In the genomic region with DNA sequence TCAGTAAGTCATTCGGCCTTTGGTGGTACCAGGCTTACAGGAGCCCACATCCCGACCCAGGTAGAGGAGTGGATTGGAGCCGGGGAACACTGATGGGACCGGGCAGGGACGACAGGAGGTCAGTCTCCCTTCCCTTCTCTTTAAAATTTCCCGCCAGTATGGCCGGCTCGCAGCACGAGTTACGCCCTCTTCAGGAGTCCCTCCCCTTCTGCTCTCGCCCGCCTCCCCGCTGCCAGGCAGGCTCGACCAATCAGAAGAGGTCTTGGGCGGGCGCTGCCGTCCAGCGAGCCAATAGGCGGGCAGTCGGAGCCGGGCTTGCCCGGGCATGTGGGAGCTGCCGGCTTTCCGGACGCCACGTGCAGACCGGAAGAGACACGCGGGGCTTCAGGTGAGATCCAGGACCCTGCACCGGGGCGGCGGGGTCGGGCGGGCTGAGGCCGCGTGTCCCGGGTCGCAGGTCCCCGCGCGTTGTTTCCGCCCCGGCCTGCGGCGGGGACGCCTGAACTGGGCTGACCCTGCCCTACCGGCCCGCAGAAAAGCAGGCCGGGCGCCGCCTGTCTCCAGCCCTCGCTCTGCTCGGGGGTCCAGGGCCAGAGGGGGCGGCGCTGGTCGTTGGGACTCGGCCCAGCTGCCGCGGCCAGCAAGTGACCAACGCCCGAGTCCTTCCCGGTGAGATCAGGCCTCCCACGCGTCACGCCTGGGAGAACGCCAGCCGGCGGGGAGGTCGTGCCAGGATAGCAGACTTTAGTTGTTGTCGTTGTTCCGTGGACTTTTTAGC, we compare ENCODE assay signal across 8 cellular contexts. TPM values are rescaled to one million over a fixed set of nuclear protein-coding genes. Genes with fewer than 3 reads are reported as not detected.
A peak's percentile ranks its signal among the peaks of the same experiment; 100 is the strongest.
DNase-seq lines count a peak whose midpoint lies in the region; ATAC-seq and TF ChIP-seq lines count a peak whose summit lies in the region.

A gene with protein sequence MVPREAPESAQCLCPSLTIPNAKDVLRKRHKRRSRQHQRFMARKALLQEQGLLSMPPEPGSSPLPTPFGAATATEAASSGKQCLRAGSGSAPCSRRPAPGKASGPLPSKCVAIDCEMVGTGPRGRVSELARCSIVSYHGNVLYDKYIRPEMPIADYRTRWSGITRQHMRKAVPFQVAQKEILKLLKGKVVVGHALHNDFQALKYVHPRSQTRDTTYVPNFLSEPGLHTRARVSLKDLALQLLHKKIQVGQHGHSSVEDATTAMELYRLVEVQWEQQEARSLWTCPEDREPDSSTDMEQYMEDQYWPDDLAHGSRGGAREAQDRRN (plus strand): TSS at position 346 of the 778 bp plus-strand sequence. CDS start 4,870 bp downstream, outside the sequence.

- peaks cover 1 to 5% (median 3%) of the 10 kb centered on the region in 3 donors for H3K27me3 Mint-ChIP-seq in CD14-positive monocyte (ENCODE audit: low read depth in 3 of 3)
- H3K27me3 Mint-ChIP-seq in activated CD4-positive, alpha-beta T cell treated with anti-CD3 and anti-CD28 coated beads, Interleukin-2, amount 10 ng/mL, durations not matched to agents 7 days and 5 days = peaks cover 5% of the 10 kb centered on the region

- H3K36me3 Mint-ChIP-seq in CD14-positive monocyte = peaks cover under 1 to 2% of the 10 kb centered on the region in 2 donors
- H3K36me3 Mint-ChIP-seq in activated CD4-positive, alpha-beta T cell treated with anti-CD3 and anti-CD28 coated beads, Interleukin-2, amount 10 ng/mL, durations not matched to agents 7 days and 5 days (ENCODE audit: low read depth) = peaks cover 33% of the 10 kb centered on the region

- peaks cover 33% of the 10 kb centered on the region for H3K4me1 Mint-ChIP-seq in CD14-positive monocyte
- peaks cover 49% of the 10 kb centered on the region for H3K4me1 Mint-ChIP-seq in activated CD4-positive, alpha-beta T cell treated with anti-CD3 and anti-CD28 coated beads, Interleukin-2, amount 10 ng/mL, durations not matched to agents 7 days and 5 days

- H3K27ac Mint-ChIP-seq in CD14-positive monocyte = peak within 1 kb of the TSS; percentile 79 to 96 (median 90)
- peak within 1 kb of the TSS; percentile 93 for H3K27ac Mint-ChIP-seq in activated CD4-positive, alpha-beta T cell treated with anti-CD3 and anti-CD28 coated beads, Interleukin-2, amount 10 ng/mL, durations not matched to agents 7 days and 5 days

- POLR2A ChIA-PET in activated CD4-positive, alpha-beta T cell treated with anti-CD3 and anti-CD28 coated beads, Interleukin-2, amount 10 ng/mL, durations not matched to agents 7 days and 5 days (lab: Charles Lee) = no interaction called here

- CTCF ChIA-PET in activated CD4-positive, alpha-beta T cell treated with anti-CD3 and anti-CD28 coated beads, Interleukin-2, amount 10 ng/mL, durations not matched to agents 7 days and 5 days (lab: Charles Lee) = interaction anchor here (1.2 kb wide), 1 partner anchor 18 kb away, joined by 4 read pairs; a partner anchor contains a TSS

- intact Hi-C loops in CD14-positive monocyte (cut with micrococcal nuclease) = loop anchor here (5.0 kb wide), 1 partner anchor 154 kb away; a partner anchor contains a TSS

- H3K4me3 Mint-ChIP-seq in CD14-positive monocyte = peak within 1 kb of the TSS; percentile 80 to 91
- peak within 1 kb of the TSS; percentile 91 for H3K4me3 Mint-ChIP-seq in activated CD4-positive, alpha-beta T cell treated with anti-CD3 and anti-CD28 coated beads, Interleukin-2, amount 10 ng/mL, durations not matched to agents 7 days and 5 days

- TF ChIP-seq CTCF in CD14-positive monocyte (IDR thresholded peaks at IDR 0.05) = no peak

- no peaks in the 10 kb centered on the region for H3K9me3 Mint-ChIP-seq in CD14-positive monocyte
- H3K9me3 Mint-ChIP-seq in activated CD4-positive, alpha-beta T cell treated with anti-CD3 and anti-CD28 coated beads, Interleukin-2, amount 10 ng/mL, durations not matched to agents 7 days and 5 days = no peaks in the 10 kb centered on the region

- DNase-seq in CD14-positive monocyte (ENCODE audit: low spot score) = peak; percentile 95
- DNase-seq in NCI-H748 (lab: John Stamatoyannopoulos, UW; ENCODE audit: unreplicated experiment) = peak; percentile 94
- peak; percentile 96 for DNase-seq in activated CD4-positive, alpha-beta T cell treated with anti-CD3 and anti-CD28 coated beads, Interleukin-2, amount 10 ng/mL, durations not matched to agents 7 days and 5 days
- peak; percentile 98 for DNase-seq in dedifferentiated amniotic fluid mesenchymal stem cell (ENCODE audit: extremely low spot score)
- DNase-seq in left lobe of liver (ENCODE audit: low spot score) = peak; percentile 97
- peak; percentile 93 to 94 for DNase-seq in stimulated activated CD4-positive, alpha-beta T cell treated with anti-CD3 and anti-CD28 coated beads, Interleukin-2, amount 100 ng/mL, for 24 hours

- ATAC-seq in GM19395 (IDR thresholded peaks at IDR 0.05; ENCODE audit: unreplicated experiment) (peak; percentile 94), HG03558 (IDR thresholded peaks at IDR 0.05; ENCODE audit: extremely low read depth, unreplicated experiment) (peak; percentile 91), left lobe of liver (peak; percentile 97)

RNA-seq across cellular contexts. Expression of the gene that starts here (rescaled TPM):
- 1 to 10 TPM; 4.6 to 6.3 TPM for polyA plus RNA-seq in CD14-positive monocyte
- 10 to 100 TPM; 45.7 to 52.5 TPM for total RNA-seq in activated CD4-positive, alpha-beta T cell treated with anti-CD3 and anti-CD28 coated beads, Interleukin-2, amount 10 ng/mL, durations not matched to agents 7 days and 5 days
- total RNA-seq in left lobe of liver = 7.1 TPM

Comparison
In these comparisons a context has a peak if more than half of its experiments do, and no peak if none do; other contexts are left out.
1. Peak in every context shown above with its lines: DNase-seq and ATAC-seq.